ENCODE assay signal across 26 cellular contexts in the genomic region with DNA sequence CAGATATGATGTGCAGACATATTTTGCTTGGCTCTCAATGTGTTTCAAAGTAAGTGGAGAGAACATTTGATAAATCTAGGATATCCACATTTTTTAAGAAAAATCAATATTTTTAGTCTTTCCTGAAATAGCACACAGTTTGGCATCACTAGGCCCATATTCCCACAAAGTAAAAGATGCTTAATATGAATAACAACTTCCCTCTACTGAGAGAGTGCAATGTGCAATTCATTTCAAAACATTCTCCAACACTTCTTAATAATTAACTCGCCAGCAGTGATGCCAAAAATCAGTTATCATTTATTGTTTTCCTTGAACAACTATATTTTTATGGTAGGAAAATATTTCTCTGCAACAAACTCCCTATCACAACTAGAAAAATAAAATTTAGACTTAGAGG.
"Had no signal": no experiment of that assay in that cellular context is flagged by ENCODE, and none has a peak within 500 bp of the region (broad histone marks: within the 10 kb centered on the region; RNA-seq: fewer than 3 reads in every experiment).

No MANE protein-coding gene starts in this region.

- H3K4me1 ChIP-seq: esophagus squamous epithelium, gastrocnemius medialis, heart right ventricle, left ventricle myocardium inferior, lower lobe of right lung had no signal

- H3K27me3 ChIP-seq: esophagus squamous epithelium, gastrocnemius medialis, heart right ventricle had no signal

- H3K27me3 Mint-ChIP-seq: naive B cell had no signal

- H3K27ac Mint-ChIP-seq: mesothelial cell of epicardium had no signal

- H3K36me3 ChIP-seq: esophagus squamous epithelium, gastrocnemius medialis, heart right ventricle, left ventricle myocardium inferior, lower lobe of right lung had no signal

- H3K4me3 Mint-ChIP-seq: mesothelial cell of epicardium, naive B cell had no signal

- DNase-seq: dermis blood vessel endothelial cell; dorsolateral prefrontal cortex; effector CD4-positive, alpha-beta T cell; effector memory CD4-positive, alpha-beta T cell; erythroblast; esophagus squamous epithelium; foreskin fibroblast; foreskin melanocyte; gastrocnemius medialis; glutamatergic neuron; head of caudate nucleus; heart right ventricle; hippocampal formation; left cardiac atrium; left ventricle myocardium inferior; lower lobe of right lung; mesenchymal stem cell; mucosa of descending colon; naive B cell had no signal

- H3K4me1 Mint-ChIP-seq: naive B cell had no signal

- H3K4me3 ChIP-seq: coronary artery, dorsolateral prefrontal cortex, esophagus squamous epithelium, gastrocnemius medialis, heart right ventricle, left ventricle myocardium inferior, lower lobe of right lung, mucosa of descending colon had no signal

- H3K36me3 Mint-ChIP-seq: mesothelial cell of epicardium, naive B cell had no signal

- FAIRE-seq: colon, islet of Langerhans, keratinocyte had no signal

- H3K9me3 ChIP-seq: esophagus squamous epithelium, gastrocnemius medialis, heart right ventricle, left ventricle myocardium inferior, lower lobe of right lung, mucosa of descending colon had no signal

- H3K27ac ChIP-seq: coronary artery, dorsolateral prefrontal cortex, epithelial cell of prostate, esophagus squamous epithelium, gastrocnemius medialis, heart right ventricle, left ventricle myocardium inferior, lower lobe of right lung had no signal

- ATAC-seq: esophagus mucosa, gastrocnemius medialis, heart right ventricle, left cardiac atrium, lower lobe of right lung, mucosa of descending colon had no signal
